17 cellular contexts compared by ENCODE assay signal in genomic region chr3:128498901-128499530, GRCh38. TPM values are rescaled to one million over a fixed set of nuclear protein-coding genes. Genes with fewer than 3 reads are reported as not detected.
DNase-seq lines count a peak whose midpoint lies in the region; ATAC-seq lines count a peak whose summit lies in the region.
"Had no signal": no experiment of that assay in that cellular context is flagged by ENCODE, and none has a peak within 500 bp of the region (broad histone marks: within the 10 kb centered on the region; RNA-seq: fewer than 3 reads in every experiment).

No MANE protein-coding gene starts in this region.

- no peak overlapping the region for H4K8ac ChIP-seq in trophoblast cell (ENCODE audit: low read depth, low read length)

- H2AFZ ChIP-seq in trophoblast cell (ENCODE audit: insufficient read depth, low read length, poor library complexity): no peak overlapping the region

- H4K91ac ChIP-seq in trophoblast cell (ENCODE audit: low read depth, low read length): peak overlapping the region; percentile 72

- H4K12ac ChIP-seq in trophoblast cell (ENCODE audit: low read depth, low read length): no peak overlapping the region

- no peak overlapping the region for H3K4me2 ChIP-seq in trophoblast cell (ENCODE audit: low read length)

- H3K9ac ChIP-seq in trophoblast cell (ENCODE audit: low read length): no peak overlapping the region

- no CpG with 5 or more reads among the region's 15 CpGs for WGBS in trophoblast cell (ENCODE audit: extremely low coverage, insufficient coverage, insufficient read length)

- H3K36me3 Mint-ChIP-seq in activated CD4-positive, alpha-beta T cell treated with anti-CD3 and anti-CD28 coated beads, Interleukin-2, amount 10 ng/mL, durations not matched to agents 7 days and 5 days (ENCODE audit: low read depth): no peaks in the 10 kb centered on the region
- peaks cover 4% of the 10 kb centered on the region for H3K36me3 Mint-ChIP-seq in IgD-negative memory B cell

- peak overlapping the region; percentile 51 for H2BK12ac ChIP-seq in trophoblast cell (ENCODE audit: low read length)

- peaks cover 21 to 31% of the 10 kb centered on the region in 2 experiments for H3K4me1 ChIP-seq in trophoblast cell (ENCODE audit: control insufficient read depth in 1 of 2, insufficient read depth in 2 of 2, low read length in 2 of 2)

- H3K4me3 Mint-ChIP-seq in activated CD4-positive, alpha-beta T cell treated with anti-CD3 and anti-CD28 coated beads, Interleukin-2, amount 10 ng/mL, durations not matched to agents 7 days and 5 days: peak overlapping the region; percentile 16
- peak overlapping the region; percentile 51 to 74 (median 65) for H3K4me3 Mint-ChIP-seq in IgD-negative memory B cell

- peak overlapping the region; percentile 9 for H3K27ac ChIP-seq in trophoblast cell (ENCODE audit: low read depth, low read length)
- H3K27ac ChIP-seq: ascending aorta, thoracic aorta had no signal

- no peak overlapping the region for H3K27ac Mint-ChIP-seq in activated CD4-positive, alpha-beta T cell treated with anti-CD3 and anti-CD28 coated beads, Interleukin-2, amount 10 ng/mL, durations not matched to agents 7 days and 5 days
- H3K27ac Mint-ChIP-seq in IgD-negative memory B cell: no peak overlapping the region
- H3K27ac Mint-ChIP-seq: dendritic cell treated with granulocyte-macrophage colony-stimulating factor and Interleukin-4, amounts not matched to agents 40 ng/mL and 50 ng/mL, for 4 days had no signal

- peaks cover 56% of the 10 kb centered on the region for H3K27me3 Mint-ChIP-seq in activated CD4-positive, alpha-beta T cell treated with anti-CD3 and anti-CD28 coated beads, Interleukin-2, amount 10 ng/mL, durations not matched to agents 7 days and 5 days
- peaks cover 51% of the 10 kb centered on the region for H3K27me3 Mint-ChIP-seq in IgD-negative memory B cell

- POLR2A ChIA-PET in activated CD4-positive, alpha-beta T cell treated with anti-CD3 and anti-CD28 coated beads, Interleukin-2, amount 10 ng/mL, durations not matched to agents 7 days and 5 days (lab: Charles Lee): no interaction called here

- no peak overlapping the region for H3K4ac ChIP-seq in trophoblast cell (ENCODE audit: low read depth, low read length)

- CTCF ChIA-PET in activated CD4-positive, alpha-beta T cell treated with anti-CD3 and anti-CD28 coated beads, Interleukin-2, amount 10 ng/mL, durations not matched to agents 7 days and 5 days (lab: Charles Lee): interaction anchor here (0.7 to 1.5 kb wide), 4 partner anchors 8 to 110 kb away, joined by 3 to 7 read pairs (median 3); no protein-coding TSS in a partner anchor

- H3K36me3 ChIP-seq in trophoblast cell (ENCODE audit: control insufficient read depth in 1 of 2, insufficient read depth in 2 of 2, low read length in 2 of 2): peaks cover 11 to 18% of the 10 kb centered on the region in 2 experiments
- H3K36me3 ChIP-seq: ascending aorta, thoracic aorta had no signal

- peak overlapping the region; percentile 61 for H2BK120ac ChIP-seq in trophoblast cell (ENCODE audit: insufficient read depth, low read length, poor library complexity)

- H3K79me1 ChIP-seq in trophoblast cell (ENCODE audit: low read length): peaks cover 27% of the 10 kb centered on the region

- H3K9me3 ChIP-seq in trophoblast cell (ENCODE audit: insufficient read depth, low read depth, low read length): peaks cover 11% of the 10 kb centered on the region
- H3K9me3 ChIP-seq: ascending aorta, thoracic aorta had no signal

- peak overlapping the region; percentile 15 for H3K4me3 ChIP-seq in trophoblast cell (ENCODE audit: low read depth, low read length)
- H3K4me3 ChIP-seq: ascending aorta, thoracic aorta had no signal

- ATAC-seq in HG03039 (IDR thresholded peaks at IDR 0.05; ENCODE audit: unreplicated experiment): no peak
- ATAC-seq: activated CD4-positive, CD25-positive, alpha-beta regulatory T cell treated with anti-CD3 and anti-CD28 coated beads, Interleukin-2, amount 50 U/mL, for 24 hours; left cardiac atrium; SK-N-SH treated with all-trans-retinoic acid at 6 μM for 48 hours had no signal

- H3K14ac ChIP-seq in trophoblast cell (ENCODE audit: low read length): peak overlapping the region; percentile 59

- peaks cover 5% of the 10 kb centered on the region for H3K4me1 Mint-ChIP-seq in activated CD4-positive, alpha-beta T cell treated with anti-CD3 and anti-CD28 coated beads, Interleukin-2, amount 10 ng/mL, durations not matched to agents 7 days and 5 days
- H3K4me1 Mint-ChIP-seq in IgD-negative memory B cell: peaks cover 0 to 4% (median 4%) of the 10 kb centered on the region in 3 donors

- no peak for DNase-seq in activated CD4-positive, alpha-beta T cell treated with anti-CD3 and anti-CD28 coated beads, Interleukin-2, amount 10 ng/mL, durations not matched to agents 7 days and 5 days
- no peak for DNase-seq in activated CD4-positive, alpha-beta T cell treated with anti-CD3 and anti-CD28 coated beads, Interleukin-2, amount 50 U/mL, for 48 hours
- DNase-seq in ecto neural progenitor cell (ENCODE audit: low spot score): peak; percentile 27
- no peak for DNase-seq in trophoblast cell
- DNase-seq in NCI-H1105 treated with DMSO at 0.1 percent for 48 hours (lab: John Stamatoyannopoulos, UW): no peak
- DNase-seq in NCI-H82 treated with DMSO at 0.1 percent for 48 hours (lab: John Stamatoyannopoulos, UW; ENCODE audit: unreplicated experiment): no peak
- DNase-seq: activated T-cell treated with anti-CD3 and anti-CD28 coated beads, Interleukin-2, amount 50 U/mL, for 1 hour; left cardiac atrium; NCI-H446; OCI-M1 had no signal

- H2AK5ac ChIP-seq in trophoblast cell (ENCODE audit: low read length): peak overlapping the region; percentile 4

- no peak overlapping the region for H3K23ac ChIP-seq in trophoblast cell (ENCODE audit: low read length)

- peak overlapping the region; percentile 18 for H3K18ac ChIP-seq in trophoblast cell (ENCODE audit: low read length)

- H3K9me3 Mint-ChIP-seq in activated CD4-positive, alpha-beta T cell treated with anti-CD3 and anti-CD28 coated beads, Interleukin-2, amount 10 ng/mL, durations not matched to agents 7 days and 5 days: no peaks in the 10 kb centered on the region
- peaks cover 0 to 6% (median 0%) of the 10 kb centered on the region in 3 donors for H3K9me3 Mint-ChIP-seq in IgD-negative memory B cell
- H3K9me3 Mint-ChIP-seq: dendritic cell treated with granulocyte-macrophage colony-stimulating factor and Interleukin-4, amounts not matched to agents 40 ng/mL and 50 ng/mL, for 4 days had no signal

- H3K79me2 ChIP-seq in trophoblast cell (ENCODE audit: control insufficient read depth, insufficient read depth, low read length, poor library complexity): no peaks in the 10 kb centered on the region

- H3K27me3 ChIP-seq in trophoblast cell (ENCODE audit: insufficient read depth, low read length): peaks cover 3% of the 10 kb centered on the region

- H2BK5ac ChIP-seq in trophoblast cell (ENCODE audit: low read depth, low read length, poor library complexity): no peak overlapping the region

RNA-seq across cellular contexts. Expression of gene GATA2, which starts 6.0 kb away (rescaled TPM):
- not detected for total RNA-seq in activated CD4-positive, alpha-beta T cell treated with anti-CD3 and anti-CD28 coated beads, Interleukin-2, amount 10 ng/mL, durations not matched to agents 7 days and 5 days
- 0.11 TPM for polyA plus RNA-seq in IgD-negative memory B cell
- 467 and 505 TPM in 2 replicates for polyA plus RNA-seq in trophoblast cell (2013)

RNA-seq across cellular contexts. Expression of gene DNAJB8, which starts 32.3 kb away (rescaled TPM):
- total RNA-seq in activated CD4-positive, alpha-beta T cell treated with anti-CD3 and anti-CD28 coated beads, Interleukin-2, amount 10 ng/mL, durations not matched to agents 7 days and 5 days: not detected
- polyA plus RNA-seq in IgD-negative memory B cell: not detected
- polyA plus RNA-seq in trophoblast cell (2013): not detected in 2 replicates
- total RNA-seq: ascending aorta, left cardiac atrium, thoracic aorta had no signal
